In the genomic region with DNA sequence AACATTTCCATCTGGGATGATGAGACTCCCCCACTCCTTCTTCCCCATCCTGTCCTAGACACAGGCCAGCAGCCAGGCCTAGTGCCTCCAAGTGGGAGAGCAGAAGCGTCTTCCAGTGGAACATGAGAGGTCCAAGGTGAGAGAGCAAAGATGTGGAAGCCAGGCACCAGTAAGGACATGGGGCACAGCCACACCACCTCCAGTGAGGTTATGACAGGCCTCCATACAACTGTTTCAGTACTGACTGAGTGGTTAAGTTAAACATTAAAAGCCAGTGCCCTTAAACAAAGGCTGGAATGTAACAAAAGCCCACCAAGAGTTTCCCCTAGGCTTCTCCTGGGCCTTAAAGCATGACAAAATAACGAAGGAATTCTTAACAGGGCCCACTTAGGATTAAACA, we compare ENCODE assay signal across 1 cellular context.
TF ChIP-seq lines count a peak whose summit lies in the region.

No MANE protein-coding gene starts in this region.

TF ChIP-seq in HepG2, 621 proteins besides CTCF, POLR2A, EP300 and RAD21:
- TF ChIP-seq SOX5 (CRISPR knock-in tag; IDR thresholded peaks at IDR 0.05; ENCODE audit: borderline replicate concordance) (peak; percentile 50; the same call in 1 of the 2 replicates), ZNF644 (CRISPR knock-in tag; IDR thresholded peaks at IDR 0.05; ENCODE audit: low read depth) (0 out of 2 replicates have a peak, but pooled peaks have one; percentile 45), ZFP1 (CRISPR knock-in tag; IDR thresholded peaks at IDR 0.05) (no peak), HNF4A (CRISPR knock-in tag; IDR thresholded peaks at IDR 0.05) (no peak), ZNF451 (CRISPR knock-in tag; IDR thresholded peaks at IDR 0.05) (no peak), ZBTB7B (CRISPR knock-in tag; IDR thresholded peaks at IDR 0.05) (peak; percentile 33; the same call in 1 of the 2 replicates), ISX (CRISPR knock-in tag; conservative IDR thresholded peaks at IDR 0.05) (no peak), FOXJ3 (CRISPR knock-in tag; IDR thresholded peaks at IDR 0.05; ENCODE audit: borderline replicate concordance) (no peak), SOX6 (IDR thresholded peaks at IDR 0.05) (no peak), SOX6 (CRISPR knock-in tag; IDR thresholded peaks at IDR 0.05) (peak; percentile 63; the same call in 1 of the 2 replicates), ZMAT3 (CRISPR knock-in tag; conservative IDR thresholded peaks at IDR 0.05) (no peak), TEAD3 (CRISPR knock-in tag; optimal IDR thresholded peaks at IDR 0.05; ENCODE audit: borderline replicate concordance) (peak; percentile 83), SAP130 (CRISPR knock-in tag; IDR thresholded peaks at IDR 0.05; ENCODE audit: low read depth) (peak; percentile 41; the same call in 1 of the 2 replicates), ZNF749 (CRISPR knock-in tag; IDR thresholded peaks at IDR 0.05; ENCODE audit: borderline replicate concordance) (no peak), ZFX (CRISPR knock-in tag; IDR thresholded peaks at IDR 0.05; ENCODE audit: low read depth) (0 out of 2 replicates have a peak, but pooled peaks have one; percentile 45), SOX13 (IDR thresholded peaks at IDR 0.05) (no peak), SOX13 (CRISPR knock-in tag; conservative IDR thresholded peaks at IDR 0.05 in 1 of 2, IDR thresholded peaks at IDR 0.05 in 1 of 2) (peak in 1 of 2 experiments; percentile 64; a peak in 2 of 4 replicates)
- TF ChIP-seq, protein P1, sequence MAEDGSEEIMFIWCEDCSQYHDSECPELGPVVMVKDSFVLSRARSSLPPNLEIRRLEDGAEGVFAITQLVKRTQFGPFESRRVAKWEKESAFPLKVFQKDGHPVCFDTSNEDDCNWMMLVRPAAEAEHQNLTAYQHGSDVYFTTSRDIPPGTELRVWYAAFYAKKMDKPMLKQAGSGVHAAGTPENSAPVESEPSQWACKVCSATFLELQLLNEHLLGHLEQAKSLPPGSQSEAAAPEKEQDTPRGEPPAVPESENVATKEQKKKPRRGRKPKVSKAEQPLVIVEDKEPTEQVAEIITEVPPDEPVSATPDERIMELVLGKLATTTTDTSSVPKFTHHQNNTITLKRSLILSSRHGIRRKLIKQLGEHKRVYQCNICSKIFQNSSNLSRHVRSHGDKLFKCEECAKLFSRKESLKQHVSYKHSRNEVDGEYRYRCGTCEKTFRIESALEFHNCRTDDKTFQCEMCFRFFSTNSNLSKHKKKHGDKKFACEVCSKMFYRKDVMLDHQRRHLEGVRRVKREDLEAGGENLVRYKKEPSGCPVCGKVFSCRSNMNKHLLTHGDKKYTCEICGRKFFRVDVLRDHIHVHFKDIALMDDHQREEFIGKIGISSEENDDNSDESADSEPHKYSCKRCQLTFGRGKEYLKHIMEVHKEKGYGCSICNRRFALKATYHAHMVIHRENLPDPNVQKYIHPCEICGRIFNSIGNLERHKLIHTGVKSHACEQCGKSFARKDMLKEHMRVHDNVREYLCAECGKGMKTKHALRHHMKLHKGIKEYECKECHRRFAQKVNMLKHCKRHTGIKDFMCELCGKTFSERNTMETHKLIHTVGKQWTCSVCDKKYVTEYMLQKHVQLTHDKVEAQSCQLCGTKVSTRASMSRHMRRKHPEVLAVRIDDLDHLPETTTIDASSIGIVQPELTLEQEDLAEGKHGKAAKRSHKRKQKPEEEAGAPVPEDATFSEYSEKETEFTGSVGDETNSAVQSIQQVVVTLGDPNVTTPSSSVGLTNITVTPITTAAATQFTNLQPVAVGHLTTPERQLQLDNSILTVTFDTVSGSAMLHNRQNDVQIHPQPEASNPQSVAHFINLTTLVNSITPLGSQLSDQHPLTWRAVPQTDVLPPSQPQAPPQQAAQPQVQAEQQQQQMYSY (CRISPR knock-in tag; IDR thresholded peaks at IDR 0.05): peak; percentile 60; the same call in 1 of the 2 replicates
- TF ChIP-seq, protein P2, sequence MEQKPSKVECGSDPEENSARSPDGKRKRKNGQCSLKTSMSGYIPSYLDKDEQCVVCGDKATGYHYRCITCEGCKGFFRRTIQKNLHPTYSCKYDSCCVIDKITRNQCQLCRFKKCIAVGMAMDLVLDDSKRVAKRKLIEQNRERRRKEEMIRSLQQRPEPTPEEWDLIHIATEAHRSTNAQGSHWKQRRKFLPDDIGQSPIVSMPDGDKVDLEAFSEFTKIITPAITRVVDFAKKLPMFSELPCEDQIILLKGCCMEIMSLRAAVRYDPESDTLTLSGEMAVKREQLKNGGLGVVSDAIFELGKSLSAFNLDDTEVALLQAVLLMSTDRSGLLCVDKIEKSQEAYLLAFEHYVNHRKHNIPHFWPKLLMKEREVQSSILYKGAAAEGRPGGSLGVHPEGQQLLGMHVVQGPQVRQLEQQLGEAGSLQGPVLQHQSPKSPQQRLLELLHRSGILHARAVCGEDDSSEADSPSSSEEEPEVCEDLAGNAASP (CRISPR knock-in tag; IDR thresholded peaks at IDR 0.05; ENCODE audit: borderline replicate concordance): peak; percentile 19; the same call in 1 of the 2 replicates
- TF ChIP-seq, protein P3, sequence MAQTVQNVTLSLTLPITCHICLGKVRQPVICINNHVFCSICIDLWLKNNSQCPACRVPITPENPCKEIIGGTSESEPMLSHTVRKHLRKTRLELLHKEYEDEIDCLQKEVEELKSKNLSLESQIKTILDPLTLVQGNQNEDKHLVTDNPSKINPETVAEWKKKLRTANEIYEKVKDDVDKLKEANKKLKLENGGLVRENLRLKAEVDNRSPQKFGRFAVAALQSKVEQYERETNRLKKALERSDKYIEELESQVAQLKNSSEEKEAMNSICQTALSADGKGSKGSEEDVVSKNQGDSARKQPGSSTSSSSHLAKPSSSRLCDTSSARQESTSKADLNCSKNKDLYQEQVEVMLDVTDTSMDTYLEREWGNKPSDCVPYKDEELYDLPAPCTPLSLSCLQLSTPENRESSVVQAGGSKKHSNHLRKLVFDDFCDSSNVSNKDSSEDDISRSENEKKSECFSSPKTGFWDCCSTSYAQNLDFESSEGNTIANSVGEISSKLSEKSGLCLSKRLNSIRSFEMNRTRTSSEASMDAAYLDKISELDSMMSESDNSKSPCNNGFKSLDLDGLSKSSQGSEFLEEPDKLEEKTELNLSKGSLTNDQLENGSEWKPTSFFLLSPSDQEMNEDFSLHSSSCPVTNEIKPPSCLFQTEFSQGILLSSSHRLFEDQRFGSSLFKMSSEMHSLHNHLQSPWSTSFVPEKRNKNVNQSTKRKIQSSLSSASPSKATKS (CRISPR knock-in tag; IDR thresholded peaks at IDR 0.05): no peak
- TF ChIP-seq, protein P4, sequence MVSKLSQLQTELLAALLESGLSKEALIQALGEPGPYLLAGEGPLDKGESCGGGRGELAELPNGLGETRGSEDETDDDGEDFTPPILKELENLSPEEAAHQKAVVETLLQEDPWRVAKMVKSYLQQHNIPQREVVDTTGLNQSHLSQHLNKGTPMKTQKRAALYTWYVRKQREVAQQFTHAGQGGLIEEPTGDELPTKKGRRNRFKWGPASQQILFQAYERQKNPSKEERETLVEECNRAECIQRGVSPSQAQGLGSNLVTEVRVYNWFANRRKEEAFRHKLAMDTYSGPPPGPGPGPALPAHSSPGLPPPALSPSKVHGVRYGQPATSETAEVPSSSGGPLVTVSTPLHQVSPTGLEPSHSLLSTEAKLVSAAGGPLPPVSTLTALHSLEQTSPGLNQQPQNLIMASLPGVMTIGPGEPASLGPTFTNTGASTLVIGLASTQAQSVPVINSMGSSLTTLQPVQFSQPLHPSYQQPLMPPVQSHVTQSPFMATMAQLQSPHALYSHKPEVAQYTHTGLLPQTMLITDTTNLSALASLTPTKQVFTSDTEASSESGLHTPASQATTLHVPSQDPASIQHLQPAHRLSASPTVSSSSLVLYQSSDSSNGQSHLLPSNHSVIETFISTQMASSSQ (IDR thresholded peaks at IDR 0.05; ENCODE audit: low read depth): peak; percentile 68
- TF ChIP-seq, protein P4 (CRISPR knock-in tag; IDR thresholded peaks at IDR 0.05; ENCODE audit: borderline replicate concordance): peak; percentile 64
